ENCODE assay signal across 8 cellular contexts in the genomic region with DNA sequence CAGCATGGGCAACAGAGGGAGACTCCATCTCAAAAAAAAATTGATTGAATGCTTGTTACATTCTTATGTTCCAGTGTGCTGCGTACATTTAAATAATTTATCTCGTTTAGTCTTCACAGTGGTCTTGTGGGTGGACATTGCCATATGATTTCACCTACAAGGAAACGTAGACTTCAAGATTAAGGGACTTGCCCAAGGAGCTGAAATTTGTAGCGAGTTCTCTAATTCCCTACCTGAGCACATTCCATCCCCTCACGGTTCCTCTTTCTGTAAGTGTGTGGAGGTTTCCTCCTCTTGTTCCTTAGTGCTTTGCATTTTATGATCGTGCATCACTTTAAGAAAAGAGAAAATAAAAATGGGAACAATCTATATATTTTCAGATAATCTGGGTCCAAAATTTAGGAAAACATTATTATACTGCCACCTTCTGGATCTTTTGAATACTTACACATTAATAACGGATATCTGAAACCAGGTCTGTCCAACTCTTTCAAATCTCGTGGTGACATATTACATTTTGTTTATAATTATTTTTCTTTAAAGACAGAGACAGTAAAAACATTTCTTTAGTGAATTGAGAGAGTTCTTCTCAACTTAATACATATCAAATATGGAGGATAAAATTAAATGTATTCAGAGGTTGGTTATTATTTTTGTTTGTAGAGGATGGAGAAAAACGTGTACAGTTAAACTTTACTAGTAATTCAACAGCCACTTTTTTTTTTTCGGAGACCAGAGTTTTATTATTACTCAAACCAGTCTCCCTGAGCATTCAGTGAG. TPM values are rescaled to one million over a fixed set of nuclear protein-coding genes. Genes with fewer than 3 reads are reported as not detected.
A peak's percentile ranks its signal among the peaks of the same experiment; 100 is the strongest.
DNase-seq lines count a peak whose midpoint lies in the region; ATAC-seq and TF ChIP-seq lines count a peak whose summit lies in the region.

No MANE protein-coding gene starts in this region.

- H3K9me3 Mint-ChIP-seq in stimulated activated memory B cell treated with anti-CD40 and anti-IgM and Interleukin-4, amounts not matched to agents 10 μg/mL and 1 μg/mL and 100 μg/mL, for 72 hours = peaks cover 12% of the 10 kb centered on the region

- intact Hi-C loops in esophagus squamous epithelium (cut with DNase I) = no loop called here

- H3K27ac Mint-ChIP-seq in stimulated activated memory B cell treated with anti-CD40 and anti-IgM and Interleukin-4, amounts not matched to agents 10 μg/mL and 1 μg/mL and 100 μg/mL, for 72 hours = no peak overlapping the region

- H4K20me1 ChIP-seq in Karpas-422 (ENCODE audit: insufficient read depth, low read depth, low read length) = no peaks in the 10 kb centered on the region

- H2AFZ ChIP-seq in Karpas-422 (ENCODE audit: low read length) = no peak overlapping the region

- peaks cover 4% of the 10 kb centered on the region for H3K27me3 Mint-ChIP-seq in stimulated activated memory B cell treated with anti-CD40 and anti-IgM and Interleukin-4, amounts not matched to agents 10 μg/mL and 1 μg/mL and 100 μg/mL, for 72 hours

- no peak overlapping the region for H3K4me3 Mint-ChIP-seq in stimulated activated memory B cell treated with anti-CD40 and anti-IgM and Interleukin-4, amounts not matched to agents 10 μg/mL and 1 μg/mL and 100 μg/mL, for 72 hours

- no peaks in the 10 kb centered on the region for H3K4me1 Mint-ChIP-seq in stimulated activated memory B cell treated with anti-CD40 and anti-IgM and Interleukin-4, amounts not matched to agents 10 μg/mL and 1 μg/mL and 100 μg/mL, for 72 hours

- H3K27ac ChIP-seq in Karpas-422 (ENCODE audit: low read length) = no peak overlapping the region
- H3K27ac ChIP-seq in esophagus squamous epithelium = no peak overlapping the region

- H3K4me3 ChIP-seq in GM12875 (ENCODE audit: low read depth, low read length) (no peak overlapping the region), Karpas-422 (ENCODE audit: low read length) (no peak overlapping the region), esophagus squamous epithelium (no peak overlapping the region)

- no peak overlapping the region for H3K4me2 ChIP-seq in Karpas-422 (ENCODE audit: low read depth, low read length, poor library complexity, severe bottlenecking)

- no peaks in the 10 kb centered on the region for H3K79me2 ChIP-seq in Karpas-422 (ENCODE audit: low read length)

- no peak for ATAC-seq in stimulated activated memory B cell treated with anti-CD40 and anti-IgM and Interleukin-4, amounts not matched to agents 10 μg/mL and 1 μg/mL and 100 μg/mL, for 72 hours

- H3K9me3 ChIP-seq in Karpas-422 (ENCODE audit: low read length) = no peaks in the 10 kb centered on the region
- peaks cover 0 to 14% (median 5%) of the 10 kb centered on the region in 3 donors for H3K9me3 ChIP-seq in esophagus squamous epithelium

- H3K9ac ChIP-seq in Karpas-422 (ENCODE audit: low read length) = no peak overlapping the region

- DNase-seq in Karpas-422 (peak; percentile 66), SIG-M5 (lab: John Stamatoyannopoulos, UW) (peak; percentile 7), esophagus squamous epithelium (lab: John Stamatoyannopoulos, UW) (no peak), putamen (ENCODE audit: low spot score) (peak; percentile 19), occipital lobe (lab: John Stamatoyannopoulos, UW) (no peak), NCI-H774 (lab: John Stamatoyannopoulos, UW) (no peak)

- H3K4me1 ChIP-seq in Karpas-422 (ENCODE audit: low read length) = no peaks in the 10 kb centered on the region
- peaks cover 0 to 4% (median 0%) of the 10 kb centered on the region in 3 donors for H3K4me1 ChIP-seq in esophagus squamous epithelium

- H3K36me3 ChIP-seq in Karpas-422 (ENCODE audit: insufficient read depth, low read length) (no peaks in the 10 kb centered on the region), esophagus squamous epithelium (no peaks in the 10 kb centered on the region)

- 0 out of 2 replicates have a peak, but pooled peaks have one; percentile 7 for TF ChIP-seq CTCF in GM12875 (IDR thresholded peaks at IDR 0.05; ENCODE audit: borderline replicate concordance, insufficient read depth, low read depth, low read length)
- peak; percentile 34 to 70 (median 54) for TF ChIP-seq CTCF in esophagus squamous epithelium (IDR thresholded peaks at IDR 0.05)

- H3K27me3 ChIP-seq in Karpas-422 (ENCODE audit: low read length) = no peaks in the 10 kb centered on the region
- H3K27me3 ChIP-seq in esophagus squamous epithelium = no peaks in the 10 kb centered on the region

- no peak for TF ChIP-seq POLR2A in esophagus squamous epithelium (IDR thresholded peaks at IDR 0.05)

- H3K36me3 Mint-ChIP-seq in stimulated activated memory B cell treated with anti-CD40 and anti-IgM and Interleukin-4, amounts not matched to agents 10 μg/mL and 1 μg/mL and 100 μg/mL, for 72 hours = no peaks in the 10 kb centered on the region

- WGBS in esophagus squamous epithelium, 2 donors = 27% methylated on average over 10 of the region's 10 CpGs

- H3K9me2 ChIP-seq in Karpas-422 (replicated peaks; ENCODE audit: insufficient read depth, low read length) = no peaks in the 10 kb centered on the region

RNA-seq across cellular contexts. Expression of a gene that starts 29.9 kb away (rescaled TPM):
- not detected in 2 replicates for total RNA-seq in Karpas-422 (2014; rRNA removed; shearing (Covaris generic); ENCODE audit: low replicate concordance)
- 100 to 1,000 TPM in 2 of 4 donors, 10 to 100 TPM in 1, 1 to 10 TPM in 1; 8.2 to 245 (median 108) TPM for total RNA-seq in esophagus squamous epithelium
- total RNA-seq in occipital lobe = 8.1 TPM

RNA-seq across cellular contexts. Expression of a gene that starts 38.2 kb away (rescaled TPM):
- 0.43 and 1.0 TPM in 2 replicates for total RNA-seq in Karpas-422 (2014; rRNA removed; shearing (Covaris generic); ENCODE audit: low replicate concordance)
- total RNA-seq in esophagus squamous epithelium = 10 to 100 TPM; 17.7 to 20.4 (median 19.2) TPM
- 1.6 TPM for total RNA-seq in occipital lobe

RNA-seq across cellular contexts. Expression of a gene that starts 44.3 kb away (rescaled TPM):
- total RNA-seq in Karpas-422 (2014; rRNA removed; shearing (Covaris generic); ENCODE audit: low replicate concordance) = 3,939 and 6,611 TPM in 2 replicates
- total RNA-seq in esophagus squamous epithelium (100 to 1,000 TPM in 1 of 4 donors, 10 to 100 TPM in 3; 79.6 to 183 (median 88.2) TPM), occipital lobe (1,054 TPM)

Comparison
In these comparisons a context has a peak if more than half of its experiments do, and no peak if none do; other contexts are left out.
1. DNase-seq: peak in Karpas-422 (single experiment), SIG-M5 (single experiment) and putamen (single experiment); none in esophagus squamous epithelium (single experiment), occipital lobe (single experiment) and NCI-H774 (single experiment).